15 cellular contexts compared by ENCODE assay signal in genomic region chr21:37829043-37829442, GRCh38.
DNase-seq lines count a peak whose midpoint lies in the region; ATAC-seq, FAIRE-seq and TF ChIP-seq lines count a peak whose summit lies in the region.
"Had no signal": no experiment of that assay in that cellular context is flagged by ENCODE, and none has a peak within 500 bp of the region (broad histone marks: within the 10 kb centered on the region; RNA-seq: fewer than 3 reads in every experiment).

No MANE protein-coding gene starts in this region.

- intact Hi-C loops in IMR-90 (cut with micrococcal nuclease): no loop called here

- CTCF ChIA-PET in A549 (lab: Yijun Ruan, JAX) (interaction anchor here (1.3 to 1.4 kb wide), 3 partner anchors 20 to 523 kb away, joined by 3 to 4 read pairs (median 3); no protein-coding TSS in a partner anchor), IMR-90 (lab: Yijun Ruan, JAX) (interaction anchor here (1.0 kb wide), 1 partner anchor 117 kb away, joined by 4 read pairs; no protein-coding TSS in a partner anchor)

- peak overlapping the region; percentile 70; the same call in 1 of the 2 replicates for H3K4ac ChIP-seq in IMR-90 (ENCODE audit: low read depth, low read length)

- peaks cover 10% of the 10 kb centered on the region for H3K27me3 Mint-ChIP-seq in glutamatergic neuron (ENCODE audit: unreplicated experiment)

- H3K27ac ChIP-seq in A549 (peak overlapping the region; percentile 49 to 80), IMR-90 (ENCODE audit: insufficient read depth, low read length) (no peak overlapping the region; the same call in 1 of the 2 replicates)
- H3K27ac ChIP-seq: ovary, suprapubic skin had no signal

- in situ Hi-C loops in IMR-90 (cut with MboI; ENCODE audit: low sequenced_read_pairs) (no loop called here), KBM-7 (cut with MboI; ENCODE audit: low pct_unique_long_range_greater_than_20kb, low sequenced_read_pairs) (no loop called here), GM13977 (cut with MboI; ENCODE audit: low pct_unique_long_range_greater_than_20kb, low sequenced_read_pairs, unreplicated experiment) (no loop called here)

- H3K4me2 ChIP-seq in A549: peak overlapping the region; percentile 52
- no peak overlapping the region for H3K4me2 ChIP-seq in IMR-90 (ENCODE audit: low read depth, low read length)

- H2BK120ac ChIP-seq in IMR-90 (ENCODE audit: low read depth, low read length): peak overlapping the region; percentile 80

- H3K27ac Mint-ChIP-seq in glutamatergic neuron (ENCODE audit: unreplicated experiment): peak overlapping the region; percentile 95
- H3K27ac Mint-ChIP-seq: activated CD4-positive, alpha-beta memory T cell treated with anti-CD3 and anti-CD28 coated beads for 36 hours; activated T-helper 1 cell treated with anti-CD3 and anti-CD28 coated beads, Interleukin-12 subunit alpha, Interleukin-12 subunit beta, Interleukin-2, Interleukin-4 antibody, amounts not matched to agents 30 ng/mL and 10 ng/mL and 1 ng/mL, durations not matched to agents 14 hours and 24 hours and 36 hours; memory B cell had no signal

- H4K8ac ChIP-seq in IMR-90 (ENCODE audit: low read depth in 2 of 2, low read length in 2 of 2): peak overlapping the region in 1 of 2 experiments; percentile 55; a peak in 2 of 4 replicates

- H4K91ac ChIP-seq in IMR-90 (ENCODE audit: insufficient read depth, low read depth, low read length): peak overlapping the region; percentile 58; the same call in 1 of the 2 replicates

- H2BK20ac ChIP-seq in IMR-90 (ENCODE audit: low read depth, low read length): peak overlapping the region; percentile 57

- no peaks in the 10 kb centered on the region for H3K36me3 Mint-ChIP-seq in glutamatergic neuron (ENCODE audit: unreplicated experiment)
- H3K36me3 Mint-ChIP-seq: activated CD4-positive, alpha-beta memory T cell treated with anti-CD3 and anti-CD28 coated beads for 36 hours; memory B cell had no signal

- H4K5ac ChIP-seq in IMR-90 (ENCODE audit: low read depth, low read length): no peak overlapping the region

- no peaks in the 10 kb centered on the region for H3K36me3 ChIP-seq in IMR-90 (ENCODE audit: control insufficient read depth, insufficient read depth, low read length)
- H3K36me3 ChIP-seq: ovary, suprapubic skin had no signal

- no peak for FAIRE-seq in A549 (lab: Jason Lieb, UNC)
- FAIRE-seq: A204.1 had no signal

- H3K79me1 ChIP-seq in IMR-90 (ENCODE audit: low read depth in 1 of 2, low read length in 2 of 2): no peaks in the 10 kb centered on the region

- no peak overlapping the region for H3K9ac ChIP-seq in IMR-90 (ENCODE audit: low read depth, low read length)

- DNase-seq in A549 (ENCODE audit: low read depth in 1 of 2, low spot score in 1 of 2): no peak
- DNase-seq in IMR-90: no peak
- peak; percentile 95 for DNase-seq in NCI-H82 (lab: John Stamatoyannopoulos, UW)
- no peak for DNase-seq in glutamatergic neuron
- DNase-seq in putamen (ENCODE audit: low spot score): no peak
- DNase-seq in KBM-7: no peak
- no peak for DNase-seq in GM13977 (ENCODE audit: low spot score)
- DNase-seq: activated CD4-positive, alpha-beta memory T cell treated with anti-CD3 and anti-CD28 coated beads for 36 hours; ovary; stimulated activated CD4-positive, alpha-beta T cell treated with anti-CD3 and anti-CD28 coated beads, Interleukin-12 subunit alpha, Interleukin-12 subunit beta, amount 100 ng/mL, for 4 hours had no signal

- H2BK15ac ChIP-seq in IMR-90 (ENCODE audit: low read depth, low read length): 0 out of 3 replicates have a peak overlapping the region, but pooled peaks have one; percentile 26

- peak overlapping the region; percentile 9; the same call in 1 of the 2 replicates for H2AK5ac ChIP-seq in IMR-90 (ENCODE audit: low read depth, low read length)

- H3K56ac ChIP-seq in IMR-90 (ENCODE audit: extremely low read depth, insufficient read depth, low read length): no peak overlapping the region

- H3K9me3 ChIP-seq in A549: no peaks in the 10 kb centered on the region
- no peaks in the 10 kb centered on the region for H3K9me3 ChIP-seq in IMR-90 (ENCODE audit: control insufficient read depth, insufficient read depth, low read length)
- H3K9me3 ChIP-seq: ovary, suprapubic skin had no signal

- H3K18ac ChIP-seq in IMR-90 (ENCODE audit: low read depth, low read length): no peak overlapping the region

- no peak for TF ChIP-seq CTCF in A549 (IDR thresholded peaks at IDR 0.05)
- TF ChIP-seq CTCF in IMR-90 (conservative IDR thresholded peaks at IDR 0.05; ENCODE audit: low read depth, low read length): no peak
- no peak for TF ChIP-seq CTCF in glutamatergic neuron (IDR thresholded peaks at IDR 0.05; ENCODE audit: partially characterized antibody, unreplicated experiment)
- no peak for TF ChIP-seq CTCF in GM13977 (IDR thresholded peaks at IDR 0.05; ENCODE audit: extremely low read depth, insufficient read depth, missing control alignments)

- H2AFZ ChIP-seq in IMR-90 (replicated peaks; ENCODE audit: low read length, poor library complexity): peak overlapping the region; percentile 76

- peak overlapping the region; percentile 19 for H2AK9ac ChIP-seq in IMR-90 (replicated peaks; ENCODE audit: low read depth, low read length, poor library complexity)

- H3K14ac ChIP-seq in IMR-90 (replicated peaks; ENCODE audit: low read depth, low read length): peak overlapping the region; percentile 0; the same call in 1 of the 2 replicates

- TF ChIP-seq RAD21 in A549 (conservative IDR thresholded peaks at IDR 0.05 in 1 of 2, IDR thresholded peaks at IDR 0.05 in 1 of 2): no peak
- TF ChIP-seq RAD21 in IMR-90 (IDR thresholded peaks at IDR 0.05; ENCODE audit: low read length): no peak

- no peaks in the 10 kb centered on the region for H4K20me1 ChIP-seq in IMR-90 (ENCODE audit: insufficient read depth, low read length)

- no peak overlapping the region for H3K23ac ChIP-seq in IMR-90 (ENCODE audit: low read depth, low read length)

- no TSS peak for BruUV-seq in IMR-90 (replicated peaks; lab: Mats Ljungman, UMichigan)

- peaks cover 62% of the 10 kb centered on the region for H3K4me1 Mint-ChIP-seq in glutamatergic neuron (ENCODE audit: low read depth, unreplicated experiment)
- H3K4me1 Mint-ChIP-seq: memory B cell had no signal

- peak overlapping the region; percentile 70 for H3K4me3 Mint-ChIP-seq in glutamatergic neuron (ENCODE audit: unreplicated experiment)
- H3K4me3 Mint-ChIP-seq: activated CD4-positive, alpha-beta memory T cell treated with anti-CD3 and anti-CD28 coated beads for 36 hours; activated T-helper 1 cell treated with anti-CD3 and anti-CD28 coated beads, Interleukin-12 subunit alpha, Interleukin-12 subunit beta, Interleukin-2, Interleukin-4 antibody, amounts not matched to agents 30 ng/mL and 10 ng/mL and 1 ng/mL, durations not matched to agents 14 hours and 24 hours and 36 hours; memory B cell had no signal

- H3K4me3 ChIP-seq in A549: no peak overlapping the region
- H3K4me3 ChIP-seq in IMR-90 (ENCODE audit: insufficient read depth, low read depth, low read length): no peak overlapping the region
- H3K4me3 ChIP-seq: ovary, suprapubic skin had no signal

- 82% methylated on average over 3 of the region's 6 CpGs for WGBS in A549 (ENCODE audit: missing lambda C conversion rate)
- WGBS in IMR-90 (ENCODE audit: extremely low coverage in 2 of 2, insufficient read length in 1 of 2), 2 experiments: no CpG with 5 or more reads among the region's 6 CpGs

- H3K9me1 ChIP-seq in IMR-90 (ENCODE audit: insufficient read depth, low read length): peaks cover 16% of the 10 kb centered on the region; the same call in 1 of the 2 replicates

- no peaks in the 10 kb centered on the region for H3K27me3 ChIP-seq in IMR-90 (ENCODE audit: control insufficient read depth, insufficient read depth, low read length)
- H3K27me3 ChIP-seq: ovary had no signal

- dilution Hi-C loops in IMR-90 (cut with HindIII; ENCODE audit: low sequenced_read_pairs, unreplicated experiment): no loop called here

- peaks cover 10% of the 10 kb centered on the region for H3K9me3 Mint-ChIP-seq in glutamatergic neuron (ENCODE audit: unreplicated experiment)
- H3K9me3 Mint-ChIP-seq: activated CD4-positive, alpha-beta memory T cell treated with anti-CD3 and anti-CD28 coated beads for 36 hours; activated T-helper 1 cell treated with anti-CD3 and anti-CD28 coated beads, Interleukin-12 subunit alpha, Interleukin-12 subunit beta, Interleukin-2, Interleukin-4 antibody, amounts not matched to agents 30 ng/mL and 10 ng/mL and 1 ng/mL, durations not matched to agents 14 hours and 24 hours and 36 hours had no signal

- peak overlapping the region; percentile 14 for H2BK5ac ChIP-seq in IMR-90 (ENCODE audit: low read depth, low read length, poor library complexity, severe bottlenecking)

- no peak for ATAC-seq in A549
- peak; percentile 25; the same call in 1 of the 2 replicates for ATAC-seq in IMR-90 (ENCODE audit: low read depth)
- no peak for ATAC-seq in GM19467 (IDR thresholded peaks at IDR 0.05; ENCODE audit: unreplicated experiment)

- TF ChIP-seq EP300 in A549 (IDR thresholded peaks at IDR 0.05): no peak

- peaks cover 25% of the 10 kb centered on the region for H3K4me1 ChIP-seq in A549
- H3K4me1 ChIP-seq in IMR-90 (ENCODE audit: control insufficient read depth, insufficient read depth, low read length): peaks cover 7% of the 10 kb centered on the region
- H3K4me1 ChIP-seq: suprapubic skin had no signal

- no peak for TF ChIP-seq POLR2A in A549 (IDR thresholded peaks at IDR 0.05; ENCODE audit: low read length)
- no peak for TF ChIP-seq POLR2A in IMR-90 (IDR thresholded peaks at IDR 0.05; ENCODE audit: low read depth, low read length)

- POLR2A ChIA-PET in A549 (lab: Yijun Ruan, JAX) (no interaction called here), IMR-90 (lab: Charles Lee; ENCODE audit: unreplicated experiment) (no interaction called here)

TF ChIP-seq in A549, 52 proteins besides CTCF, POLR2A, EP300 and RAD21 (continues in another document):
- TF ChIP-seq GATA3 (IDR thresholded peaks at IDR 0.05; ENCODE audit: borderline replicate concordance) (no peak), RNF2 (IDR thresholded peaks at IDR 0.05; ENCODE audit: borderline replicate concordance, low read depth) (no peak)

TF ChIP-seq in IMR-90, 13 proteins besides CTCF, POLR2A, EP300 and RAD21:
- TF ChIP-seq SMC3 (IDR thresholded peaks at IDR 0.05; ENCODE audit: low read depth, low read length) (no peak), CHD1 (IDR thresholded peaks at IDR 0.05; ENCODE audit: low read depth, low read length) (no peak), CEBPB (IDR thresholded peaks at IDR 0.05; ENCODE audit: low read depth, low read length) (no peak), MAFK (IDR thresholded peaks at IDR 0.05; ENCODE audit: low read depth, low read length) (no peak), RFX5 (IDR thresholded peaks at IDR 0.05; ENCODE audit: low read depth, low read length) (no peak), BHLHE40 (IDR thresholded peaks at IDR 0.05; ENCODE audit: low read depth, low read length) (no peak), MAZ (IDR thresholded peaks at IDR 0.05; ENCODE audit: borderline replicate concordance, low read depth, low read length) (no peak)
TF ChIP-seq in IMR-90: peak in this region for 0.
